In genomic region chr11:117826360-117826635, GRCh38 we compare ENCODE assay signal across 25 cellular contexts. TPM values are rescaled to one million over a fixed set of nuclear protein-coding genes. Genes with fewer than 3 reads are reported as not detected.
DNase-seq lines count a peak whose midpoint lies in the region; ATAC-seq, FAIRE-seq and TF ChIP-seq lines count a peak whose summit lies in the region.
"Had no signal": no experiment of that assay in that cellular context is flagged by ENCODE, and none has a peak within 500 bp of the region (broad histone marks: within the 10 kb centered on the region; RNA-seq: fewer than 3 reads in every experiment).

No MANE protein-coding gene starts in this region.

- CTCF ChIA-PET in A549 (lab: Yijun Ruan, JAX): interaction anchor here (1.1 to 5.0 kb wide), 5 partner anchors 9 to 227 kb away, joined by 3 to 31 read pairs (median 6); no protein-coding TSS in a partner anchor
- CTCF ChIA-PET in CD8-positive, alpha-beta memory T cell (lab: Charles Lee): interaction anchor here (2.3 to 15.2 kb wide), 4 partner anchors 9 to 226 kb away, joined by 10 to 255 read pairs (median 168); no protein-coding TSS in a partner anchor
- CTCF ChIA-PET in activated B cell treated with CpG ODN at 0.5 μM for 24 hours (lab: Charles Lee): interaction anchor here (0.9 to 8.6 kb wide), 2 partner anchors 9 to 119 kb away, joined by 3 to 110 read pairs; no protein-coding TSS in a partner anchor

- H3K4me1 ChIP-seq in A549: peaks cover 60% of the 10 kb centered on the region
- peaks cover 68% of the 10 kb centered on the region for H3K4me1 ChIP-seq in CD8-positive, alpha-beta memory T cell (ENCODE audit: insufficient read depth, low read length)
- H3K4me1 ChIP-seq in upper lobe of left lung: peaks cover 38 to 67% (median 52%) of the 10 kb centered on the region in 4 donors
- H3K4me1 ChIP-seq: uterus had no signal

- H3K4me1 Mint-ChIP-seq in CD8-positive, alpha-beta memory T cell: peaks cover 76 to 93% (median 80%) of the 10 kb centered on the region in 3 donors
- peaks cover 63% of the 10 kb centered on the region for H3K4me1 Mint-ChIP-seq in activated B cell treated with CpG ODN at 0.5 μM for 24 hours
- peaks cover 37 to 95% (median 90%) of the 10 kb centered on the region in 4 donors for H3K4me1 Mint-ChIP-seq in naive thymus-derived CD8-positive, alpha-beta T cell

- 25% methylated on average over 4 of the region's 4 CpGs for WGBS in A549 (ENCODE audit: missing lambda C conversion rate)
- 45 to 54% methylated on average over 4 of the region's 4 CpGs for WGBS in upper lobe of left lung, 2 donors

- no peaks in the 10 kb centered on the region for H3K9me3 Mint-ChIP-seq in CD8-positive, alpha-beta memory T cell
- no peaks in the 10 kb centered on the region for H3K9me3 Mint-ChIP-seq in activated B cell treated with CpG ODN at 0.5 μM for 24 hours
- H3K9me3 Mint-ChIP-seq in naive thymus-derived CD8-positive, alpha-beta T cell: no peaks in the 10 kb centered on the region
- H3K9me3 Mint-ChIP-seq: activated T-helper 2 cell treated with anti-CD3 and anti-CD28 coated beads, Interferon-gamma antibody, Interleukin-2, Interleukin-4, amounts not matched to agents 10 μg/mL and 5 μg/mL and 100 μg/mL, durations not matched to agents 14 hours and 24 hours and 36 hours had no signal

- ATAC-seq in A549 (no peak), activated B cell treated with CpG ODN at 0.5 μM for 24 hours (ENCODE audit: low read depth) (no peak), upper lobe of left lung (ENCODE audit: low FRiP score in 2 of 2) (no peak), left colon (no peak), GM21390 (IDR thresholded peaks at IDR 0.05; ENCODE audit: unreplicated experiment) (no peak)
- no peak for ATAC-seq in naive thymus-derived CD8-positive, alpha-beta T cell
- ATAC-seq: K562 had no signal

- no peaks in the 10 kb centered on the region for H3K36me3 ChIP-seq in CD8-positive, alpha-beta memory T cell (ENCODE audit: insufficient read depth, low read length)
- H3K36me3 ChIP-seq in upper lobe of left lung: no peaks in the 10 kb centered on the region
- H3K36me3 ChIP-seq: uterus had no signal

- TF ChIP-seq EP300 in A549 (IDR thresholded peaks at IDR 0.05) (no peak), upper lobe of left lung (IDR thresholded peaks at IDR 0.05) (no peak)

- H3K4me2 ChIP-seq in A549: peak overlapping the region; percentile 57

- H3K36me3 Mint-ChIP-seq in CD8-positive, alpha-beta memory T cell: peaks cover 0 to 4% (median 0%) of the 10 kb centered on the region in 3 donors
- H3K36me3 Mint-ChIP-seq in activated B cell treated with CpG ODN at 0.5 μM for 24 hours (ENCODE audit: low read depth): no peaks in the 10 kb centered on the region
- H3K36me3 Mint-ChIP-seq in naive thymus-derived CD8-positive, alpha-beta T cell: no peaks in the 10 kb centered on the region
- H3K36me3 Mint-ChIP-seq: activated naive CD8-positive, alpha-beta T cell; CD14-positive monocyte had no signal

- DNase-seq in A549 (ENCODE audit: low read depth in 1 of 2, low spot score in 1 of 2) (no peak), activated B cell treated with CpG ODN at 0.5 μM for 24 hours (peak; percentile 11), upper lobe of left lung (no peak), left colon (no peak), HUDEP-2 (lab: John Stamatoyannopoulos, UW; ENCODE audit: unreplicated experiment in 76 of 76) (no peak)
- DNase-seq in CD8-positive, alpha-beta memory T cell: no peak
- no peak for DNase-seq in naive thymus-derived CD8-positive, alpha-beta T cell
- DNase-seq: central memory CD4-positive, alpha-beta T cell; dermis blood vessel endothelial cell; MM.1S; NCI-H1417; NCI-H2081; NCI-H345; NCI-H748 treated with DMSO at 0.1 percent for 48 hours; small intestine; stimulated activated CD4-positive, alpha-beta T cell treated with anti-CD3 and anti-CD28 coated beads, Interleukin-1b, Interleukin-23, amount 100 ng/mL, for 48 hours had no signal

- H3K4me3 Mint-ChIP-seq in CD8-positive, alpha-beta memory T cell: peak overlapping the region in 2 of 7 donors; percentile 1 to 64
- H3K4me3 Mint-ChIP-seq in activated B cell treated with CpG ODN at 0.5 μM for 24 hours: no peak overlapping the region
- H3K4me3 Mint-ChIP-seq in naive thymus-derived CD8-positive, alpha-beta T cell: peak overlapping the region in 3 of 10 donors; percentile 5 to 76 (median 42)
- H3K4me3 Mint-ChIP-seq: activated naive CD8-positive, alpha-beta T cell; CD14-positive monocyte had no signal

- intact Hi-C loops in activated B cell treated with CpG ODN at 0.5 μM for 24 hours (cut with micrococcal nuclease): loop anchor here (5.0 kb wide), 1 partner anchor 1101 kb away; the partner anchor contains the start of gene BCL9L
- intact Hi-C loops in left colon (cut with DNase I, micrococcal nuclease): no loop called here

- H3K4me3 ChIP-seq in A549: no peak overlapping the region
- no peak overlapping the region for H3K4me3 ChIP-seq in CD8-positive, alpha-beta memory T cell (ENCODE audit: low read length)
- no peak overlapping the region for H3K4me3 ChIP-seq in upper lobe of left lung
- H3K4me3 ChIP-seq: K562, uterus had no signal

- H3K27ac Mint-ChIP-seq in CD8-positive, alpha-beta memory T cell: peak overlapping the region in 7 of 8 donors; percentile 26 to 93 (median 70)
- H3K27ac Mint-ChIP-seq in activated B cell treated with CpG ODN at 0.5 μM for 24 hours: no peak overlapping the region
- H3K27ac Mint-ChIP-seq in naive thymus-derived CD8-positive, alpha-beta T cell: peak overlapping the region in 6 of 10 donors; percentile 13 to 84 (median 64)
- H3K27ac Mint-ChIP-seq: activated naive CD8-positive, alpha-beta T cell; activated T-helper 2 cell treated with anti-CD3 and anti-CD28 coated beads, Interferon-gamma antibody, Interleukin-2, Interleukin-4, amounts not matched to agents 10 μg/mL and 5 μg/mL and 100 μg/mL, durations not matched to agents 14 hours and 24 hours and 36 hours had no signal

- peaks cover 0 to 2% of the 10 kb centered on the region in 2 donors for H3K27me3 Mint-ChIP-seq in CD8-positive, alpha-beta memory T cell
- H3K27me3 Mint-ChIP-seq in activated B cell treated with CpG ODN at 0.5 μM for 24 hours: peaks cover 26% of the 10 kb centered on the region
- no peaks in the 10 kb centered on the region for H3K27me3 Mint-ChIP-seq in naive thymus-derived CD8-positive, alpha-beta T cell
- H3K27me3 Mint-ChIP-seq: activated naive CD8-positive, alpha-beta T cell had no signal

- TF ChIP-seq POLR2A in A549 (IDR thresholded peaks at IDR 0.05; ENCODE audit: low read length) (no peak), upper lobe of left lung (IDR thresholded peaks at IDR 0.05) (no peak)

- TF ChIP-seq RAD21 in A549 (conservative IDR thresholded peaks at IDR 0.05 in 1 of 2, IDR thresholded peaks at IDR 0.05 in 1 of 2): no peak

- H3K9me3 ChIP-seq in A549 (no peaks in the 10 kb centered on the region), upper lobe of left lung (no peaks in the 10 kb centered on the region)
- no peaks in the 10 kb centered on the region for H3K9me3 ChIP-seq in CD8-positive, alpha-beta memory T cell (ENCODE audit: low read length)
- H3K9me3 ChIP-seq: uterus had no signal

- TF ChIP-seq CTCF in A549 (IDR thresholded peaks at IDR 0.05) (no peak), activated B cell treated with CpG ODN at 0.5 μM for 24 hours (IDR thresholded peaks at IDR 0.05) (no peak), upper lobe of left lung (IDR thresholded peaks at IDR 0.05) (no peak)

- POLR2A ChIA-PET in A549 (lab: Yijun Ruan, JAX): no interaction called here
- POLR2A ChIA-PET in CD8-positive, alpha-beta memory T cell (lab: Charles Lee): interaction anchor here (0.6 to 0.7 kb wide), 2 partner anchors 110 to 125 kb away, joined by 3 read pairs; no protein-coding TSS in a partner anchor
- POLR2A ChIA-PET in activated B cell treated with CpG ODN at 0.5 μM for 24 hours (lab: Charles Lee): no interaction called here
- POLR2A ChIA-PET in naive thymus-derived CD8-positive, alpha-beta T cell (lab: Charles Lee): interaction anchor here (2.2 to 7.0 kb wide), 2 partner anchors 126 to 159 kb away, joined by 5 to 54 read pairs; partner anchors contain the start of gene IL10RA

- FAIRE-seq in A549 (lab: Jason Lieb, UNC): no peak
- FAIRE-seq: endothelial cell of umbilical vein, G401.6, K562, small intestine had no signal

- H3K27ac ChIP-seq in A549: peak overlapping the region; percentile 30 to 36; a peak in 2 of 6 replicates
- H3K27ac ChIP-seq in CD8-positive, alpha-beta memory T cell (ENCODE audit: low read depth, low read length): no peak overlapping the region
- no peak overlapping the region for H3K27ac ChIP-seq in upper lobe of left lung
- H3K27ac ChIP-seq: uterus had no signal

- no peaks in the 10 kb centered on the region for H3K27me3 ChIP-seq in CD8-positive, alpha-beta memory T cell (ENCODE audit: insufficient read depth, low read length, poor library complexity, severe bottlenecking)
- H3K27me3 ChIP-seq in upper lobe of left lung: no peaks in the 10 kb centered on the region
- H3K27me3 ChIP-seq: uterus had no signal

RNA-seq across cellular contexts. Expression of gene FXYD2, which starts 1.8 kb away (rescaled TPM):
- polyA plus RNA-seq in A549 (2011; rRNA removed) (23.7 and 25.9 TPM in 2 replicates), A549 (2017; fragmentation: RNase III; extraction: RNeasy Plus Mini Kit Qiagen cat#74134 plus additional on column Dnase treatment) (29.7 to 55.6 TPM (median 48.9 TPM) in 3 replicates)
- 22.1 and 23.1 TPM in 2 replicates for polyA plus RNA-seq in A549 (2012; cell fraction: cytosol; rRNA removed)
- 13.0 and 13.7 TPM in 2 replicates for polyA plus RNA-seq in A549 (2012; cell fraction: nucleus; rRNA removed)
- polyA minus RNA-seq in A549 (2011; rRNA and poly(A)+ RNA removed): 5.3 and 19.0 TPM in 2 replicates
- 1 to 10 TPM; 5.4 to 8.0 TPM for total RNA-seq in CD8-positive, alpha-beta memory T cell
- polyA plus RNA-seq in CD8-positive, alpha-beta memory T cell: 67.9 TPM
- total RNA-seq in activated B cell treated with CpG ODN at 0.5 μM for 24 hours (40.4 and 44.6 TPM in 2 replicates), upper lobe of left lung (1 to 10 TPM in 4 of 6 donors, under 1 TPM in 2; 0.15 to 4.5 (median 2.4) TPM), left colon (1 to 10 TPM in 1 of 2 donors, under 1 TPM in 1; 0.61 to 1.0 TPM)
- 10 to 100 TPM; 12.9 to 14.4 TPM for total RNA-seq in naive thymus-derived CD8-positive, alpha-beta T cell
- polyA plus RNA-seq in naive thymus-derived CD8-positive, alpha-beta T cell: 10 to 100 TPM; 11.9 to 61.6 (median 16.9) TPM
- total RNA-seq: K562 had no signal
- polyA plus RNA-seq: AG04450, K562 had no signal

RNA-seq across cellular contexts. Expression of gene DSCAML1, which starts 29.3 kb away (rescaled TPM):
- 0.22 and 0.31 TPM in 2 replicates for polyA plus RNA-seq in A549 (2011; rRNA removed)
- polyA plus RNA-seq in A549 (2012; cell fraction: cytosol; rRNA removed): 0.24 and 0.40 TPM in 2 replicates
- polyA plus RNA-seq in A549 (2012; cell fraction: nucleus; rRNA removed): 0.45 and 0.65 TPM in 2 replicates
- polyA plus RNA-seq in A549 (2017; fragmentation: RNase III; extraction: RNeasy Plus Mini Kit Qiagen cat#74134 plus additional on column Dnase treatment): 0.12 to 0.13 TPM (median 0.12 TPM) in 3 replicates
- polyA minus RNA-seq in A549 (2011; rRNA and poly(A)+ RNA removed): 0.87 and 1.1 TPM in 2 replicates
- total RNA-seq in CD8-positive, alpha-beta memory T cell: under 1 TPM; 0.48 to 0.91 TPM
- not detected for polyA plus RNA-seq in CD8-positive, alpha-beta memory T cell
- total RNA-seq in activated B cell treated with CpG ODN at 0.5 μM for 24 hours: 1.5 and 3.6 TPM in 2 replicates
- 1 to 10 TPM; 1.3 to 2.1 TPM for total RNA-seq in naive thymus-derived CD8-positive, alpha-beta T cell
- under 1 TPM; 0.12 to 0.15 (median 0.13) TPM for polyA plus RNA-seq in naive thymus-derived CD8-positive, alpha-beta T cell
- 1 to 10 TPM in 3 of 6 donors, under 1 TPM in 3; 0.30 to 3.1 (median 1.3) TPM for total RNA-seq in upper lobe of left lung
- total RNA-seq in left colon: 1 to 10 TPM; 3.6 to 8.6 TPM
- total RNA-seq: activated T-helper 2 cell treated with anti-CD3 and anti-CD28 coated beads, Interferon-gamma antibody, Interleukin-2, Interleukin-4, amounts not matched to agents 10 μg/mL and 5 μg/mL and 100 μg/mL, durations not matched to agents 14 hours and 24 hours and 36 hours; endothelial cell of umbilical vein; K562 had no signal
- polyA plus RNA-seq: AG04450, CD14-positive monocyte, endothelial cell of umbilical vein, K562 had no signal

RNA-seq across cellular contexts. Expression of gene FXYD6, which starts 50.2 kb away (rescaled TPM):
- polyA plus RNA-seq in A549 (2011; rRNA removed) (0.49 and 0.57 TPM in 2 replicates), A549 (2017; fragmentation: RNase III; extraction: RNeasy Plus Mini Kit Qiagen cat#74134 plus additional on column Dnase treatment) (0.10 to 0.26 TPM (median 0.24 TPM) in 3 replicates)
- 0.29 TPM in 2 replicates for polyA plus RNA-seq in A549 (2012; cell fraction: cytosol; rRNA removed)
- 0.07 and 0.17 TPM in 2 replicates for polyA plus RNA-seq in A549 (2012; cell fraction: nucleus; rRNA removed)
- 0.34 and 1.2 TPM in 2 replicates for polyA minus RNA-seq in A549 (2011; rRNA and poly(A)+ RNA removed)
- under 1 TPM in 1 of 2 experiments, not detected in 1; 0.11 TPM for total RNA-seq in CD8-positive, alpha-beta memory T cell
- polyA plus RNA-seq in CD8-positive, alpha-beta memory T cell: not detected
- total RNA-seq in activated B cell treated with CpG ODN at 0.5 μM for 24 hours (not detected in 2 replicates), upper lobe of left lung (10 to 100 TPM; 16.2 to 61.4 (median 33.8) TPM), left colon (10 to 100 TPM in 1 of 2 donors, 1 to 10 TPM in 1; 4.4 to 37.2 TPM)
- total RNA-seq in naive thymus-derived CD8-positive, alpha-beta T cell: not detected
- polyA plus RNA-seq in naive thymus-derived CD8-positive, alpha-beta T cell: not detected

Comparison
In these comparisons a context has a peak if more than half of its experiments do, and no peak if none do; other contexts are left out.
1. H3K27ac ChIP-seq: peak in A549 (2 of 2); none in CD8-positive, alpha-beta memory T cell (single experiment) and upper lobe of left lung (0 of 4).
2. POLR2A ChIA-PET loops: an anchor here in CD8-positive, alpha-beta memory T cell (0.6 to 0.7 kb wide) and naive thymus-derived CD8-positive, alpha-beta T cell (2.2 to 7.0 kb wide); none called in A549 and activated B cell treated with CpG ODN at 0.5 μM for 24 hours.